Comparison of ENCODE assay signal across 8 cellular contexts in the genomic region with DNA sequence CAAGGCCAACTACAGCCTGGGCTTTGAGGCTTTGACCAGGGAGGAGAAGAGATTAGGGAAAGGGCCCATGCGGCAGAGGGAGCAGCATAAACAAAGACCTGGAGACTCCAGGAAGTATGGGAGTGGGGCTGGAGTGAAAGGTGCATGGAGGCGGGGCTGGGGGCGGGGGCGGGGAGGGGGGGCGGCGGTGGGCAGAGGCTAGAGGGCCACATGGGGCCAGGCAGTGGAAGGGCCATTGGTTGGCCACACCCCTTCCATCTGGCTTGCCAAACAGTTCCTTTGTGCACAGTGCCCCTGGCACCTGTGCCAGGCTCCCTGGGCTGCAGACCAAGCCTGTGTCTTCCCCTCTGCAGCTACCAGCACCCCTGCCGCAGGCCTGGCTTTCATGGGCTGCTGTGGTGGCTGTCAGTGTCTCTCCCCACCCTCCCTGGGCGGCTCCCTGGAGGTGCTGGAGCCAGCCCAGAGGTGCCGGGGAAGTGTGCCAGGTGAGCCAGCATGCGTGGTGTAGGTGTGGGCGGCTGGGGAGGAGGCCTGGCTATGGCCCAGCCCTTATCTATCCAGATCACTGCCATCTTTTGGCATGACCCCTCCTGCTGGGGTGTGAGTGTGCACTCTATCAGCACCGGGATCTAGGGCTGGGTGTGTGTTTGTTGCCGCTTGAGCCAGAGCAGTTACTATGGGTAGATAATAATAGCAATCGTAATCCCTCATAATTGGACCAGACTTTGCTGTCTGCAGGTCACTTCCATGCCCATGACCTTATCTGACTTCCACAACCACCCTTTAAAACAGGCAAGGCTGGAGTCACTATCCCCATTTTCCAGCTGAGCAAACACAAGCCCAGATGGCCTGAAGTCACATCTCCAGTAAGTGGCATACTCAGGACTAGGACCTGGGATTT. TPM values are rescaled to one million over a fixed set of nuclear protein-coding genes. Genes with fewer than 3 reads are reported as not detected.
A peak's percentile ranks its signal among the peaks of the same experiment; 100 is the strongest.
DNase-seq lines count a peak whose midpoint lies in the region; ATAC-seq and TF ChIP-seq lines count a peak whose summit lies in the region.

No MANE protein-coding gene starts in this region.

- H3K36me3 ChIP-seq in heart left ventricle (peaks cover 0 to 34% (median 10%) of the 10 kb centered on the region in 9 donors), thyroid gland (no peaks in the 10 kb centered on the region)

- H3K27ac ChIP-seq in heart left ventricle = peak overlapping the region in 11 of 12 donors; percentile 28 to 76 (median 70)
- H3K27ac ChIP-seq in thyroid gland = peak overlapping the region; percentile 10 to 74 (median 73)

- H3K4me1 ChIP-seq in heart left ventricle (peaks cover 3 to 97% (median 77%) of the 10 kb centered on the region in 12 donors), thyroid gland (peaks cover 61 to 76% of the 10 kb centered on the region in 2 donors)

- intact Hi-C loops in heart left ventricle (cut with DNase I) = loop anchor here in 1 of 10 donors (5.0 kb wide), 1 partner anchor 66 kb away; no protein-coding TSS in a partner anchor
- intact Hi-C loops in thyroid gland (cut with DNase I) = no loop called here

- DNase-seq in NCI-H1436 (lab: John Stamatoyannopoulos, UW) (peak; percentile 57), NCI-H1436 treated with DMSO at 0.1 percent for 48 hours (lab: John Stamatoyannopoulos, UW) (no peak), RPMI8226 (peak; percentile 42), heart left ventricle (peak; percentile 69 to 84 (median 80)), thyroid gland (peak; percentile 86 to 91), HK-2 (ENCODE audit: unreplicated experiment) (no peak)
- no peak for DNase-seq in effector CD8-positive, alpha-beta T cell (lab: John Stamatoyannopoulos, UW)

- no peaks in the 10 kb centered on the region for H3K27me3 ChIP-seq in heart left ventricle
- H3K27me3 ChIP-seq in thyroid gland = no peaks in the 10 kb centered on the region

- WGBS in heart left ventricle, 4 donors = 32 to 48% (median 40%) methylated on average over 9 to 14 of the region's 14 CpGs
- WGBS in thyroid gland, 2 donors = 18% methylated on average over 10 to 11 of the region's 14 CpGs

- TF ChIP-seq CTCF in heart left ventricle (IDR thresholded peaks at IDR 0.05) (no peak), thyroid gland (IDR thresholded peaks at IDR 0.05) (no peak)

- peak; percentile 68 to 77 (median 74) for ATAC-seq in heart left ventricle
- no peak for ATAC-seq in GM18907 (IDR thresholded peaks at IDR 0.05; ENCODE audit: unreplicated experiment)

- H3K9me3 ChIP-seq in heart left ventricle (no peaks in the 10 kb centered on the region), thyroid gland (no peaks in the 10 kb centered on the region)

- TF ChIP-seq POLR2A in heart left ventricle (IDR thresholded peaks at IDR 0.05) (no peak), thyroid gland (IDR thresholded peaks at IDR 0.05) (no peak)

- H3K4me3 ChIP-seq in heart left ventricle = no peak overlapping the region
- no peak overlapping the region for H3K4me3 ChIP-seq in thyroid gland (replicated peaks in 1 of 3)

RNA-seq across cellular contexts. Expression of gene DNMT3A, which starts 30.5 kb away (rescaled TPM):
- total RNA-seq in heart left ventricle (10 to 100 TPM in 8 of 9 donors, 1 to 10 TPM in 1; 3.5 to 26.0 (median 18.6) TPM), thyroid gland (10 to 100 TPM; 17.3 to 40.9 (median 18.8) TPM)
- polyA plus RNA-seq in heart left ventricle = 1 to 10 TPM; 9.1 to 9.2 TPM

Comparison
In these comparisons a context has a peak if more than half of its experiments do, and no peak if none do; other contexts are left out.
1. DNase-seq: peak in NCI-H1436 (single experiment), RPMI8226 (single experiment), heart left ventricle (5 of 5) and thyroid gland (2 of 2); none in NCI-H1436 treated with DMSO at 0.1 percent for 48 hours (single experiment), effector CD8-positive, alpha-beta T cell (single experiment) and HK-2 (single experiment).